24 cellular contexts compared by ENCODE assay signal in genomic region chr19:44663996-44664395, GRCh38. TPM values are rescaled to one million over a fixed set of nuclear protein-coding genes. Genes with fewer than 3 reads are reported as not detected.
DNase-seq lines count a peak whose midpoint lies in the region; ATAC-seq and TF ChIP-seq lines count a peak whose summit lies in the region.
"Had no signal": no experiment of that assay in that cellular context is flagged by ENCODE, and none has a peak within 500 bp of the region (broad histone marks: within the 10 kb centered on the region; RNA-seq: fewer than 3 reads in every experiment).

No MANE protein-coding gene starts in this region.

- peaks cover 25 to 46% of the 10 kb centered on the region in 2 experiments; a peak in 2 of 3 replicates for H3K36me3 ChIP-seq in HEK293 (ENCODE audit: control insufficient read depth in 2 of 2, insufficient read depth in 1 of 2, low read length in 2 of 2)
- H3K36me3 ChIP-seq in gastrocnemius medialis: peaks cover 0 to 47% of the 10 kb centered on the region in 2 donors

- no peak for TF ChIP-seq CTCF in 22Rv1 (IDR thresholded peaks at IDR 0.05)
- TF ChIP-seq CTCF in Calu3 (IDR thresholded peaks at IDR 0.05; ENCODE audit: unreplicated experiment): no peak
- TF ChIP-seq CTCF in HEK293 (tag by site-specific recombination; IDR thresholded peaks at IDR 0.05): no peak
- no peak for TF ChIP-seq CTCF in gastrocnemius medialis (IDR thresholded peaks at IDR 0.05 in 4 of 5, conservative IDR thresholded peaks at IDR 0.05 in 1 of 5)

- intact Hi-C loops in Calu3 (cut with micrococcal nuclease; ENCODE audit: unreplicated experiment): no loop called here
- intact Hi-C loops in gastrocnemius medialis (cut with DNase I; ENCODE audit: low total_unique reads): no loop called here
- intact Hi-C loops in activated CD4-positive, alpha-beta T cell treated with anti-CD3 and anti-CD28 coated beads for 36 hours (cut with DNase I, micrococcal nuclease): no loop called here

- H3K9me3 Mint-ChIP-seq in Calu3 (ENCODE audit: low read depth, unreplicated experiment): no peaks in the 10 kb centered on the region
- no peaks in the 10 kb centered on the region for H3K9me3 Mint-ChIP-seq in activated CD4-positive, alpha-beta T cell treated with anti-CD3 and anti-CD28 coated beads for 36 hours (ENCODE audit: low read depth)
- H3K9me3 Mint-ChIP-seq: CD4-positive, alpha-beta T cell; CD8-positive, alpha-beta T cell had no signal

- H3K4me3 ChIP-seq in HEK293 (ENCODE audit: low read depth, low read length): no peak overlapping the region
- H3K4me3 ChIP-seq in gastrocnemius medialis: no peak overlapping the region
- H3K4me3 ChIP-seq: BLaER1 treated with 17β-estradiol and CSF1 and Interleukin-3, amounts not matched to agents 10 nM and 100 nM; GM12878 had no signal

- H3K27me3 Mint-ChIP-seq in Calu3 (ENCODE audit: unreplicated experiment): no peaks in the 10 kb centered on the region
- H3K27me3 Mint-ChIP-seq in activated CD4-positive, alpha-beta T cell treated with anti-CD3 and anti-CD28 coated beads for 36 hours: no peaks in the 10 kb centered on the region
- H3K27me3 Mint-ChIP-seq: CD4-positive, alpha-beta T cell had no signal

- no peaks in the 10 kb centered on the region for H3K9me3 ChIP-seq in HEK293 (ENCODE audit: control insufficient read depth, insufficient read depth, low read depth, low read length)
- H3K9me3 ChIP-seq in gastrocnemius medialis: no peaks in the 10 kb centered on the region
- H3K9me3 ChIP-seq: BLaER1 treated with 17β-estradiol and CSF1 and Interleukin-3, amounts not matched to agents 10 nM and 100 nM; Caco-2 had no signal

- CTCF ChIA-PET in Calu3 (lab: Charles Lee) (interaction anchor here (0.8 to 1.1 kb wide), 2 partner anchors 9 to 13 kb away, joined by 3 to 4 read pairs; no protein-coding TSS in a partner anchor), HEK293 (lab: Yijun Ruan, JAX) (interaction anchor here (0.7 to 3.3 kb wide), 7 partner anchors 15 to 180 kb away, joined by 3 to 15 read pairs (median 5); no protein-coding TSS in a partner anchor)
- CTCF ChIA-PET in activated CD4-positive, alpha-beta T cell treated with anti-CD3 and anti-CD28 coated beads for 36 hours (lab: Charles Lee): interaction anchor here (0.9 to 1.7 kb wide), 5 partner anchors 9 to 129 kb away, joined by 3 to 6 read pairs (median 4); no protein-coding TSS in a partner anchor

- TF ChIP-seq POLR2A in gastrocnemius medialis (IDR thresholded peaks at IDR 0.05): no peak

- H3K4me1 ChIP-seq in HEK293 (ENCODE audit: control insufficient read depth, insufficient read depth, low read length) (no peaks in the 10 kb centered on the region), gastrocnemius medialis (no peaks in the 10 kb centered on the region)
- H3K4me1 ChIP-seq: BLaER1 treated with 17β-estradiol and CSF1 and Interleukin-3, amounts not matched to agents 10 nM and 100 nM; Caco-2 had no signal

- H3K4me1 Mint-ChIP-seq in Calu3 (ENCODE audit: low read depth, unreplicated experiment): peaks cover 8% of the 10 kb centered on the region
- no peaks in the 10 kb centered on the region for H3K4me1 Mint-ChIP-seq in activated CD4-positive, alpha-beta T cell treated with anti-CD3 and anti-CD28 coated beads for 36 hours
- H3K4me1 Mint-ChIP-seq: B cell had no signal

- BruUV-seq in Calu3 (replicated peaks; lab: Mats Ljungman, UMichigan): no TSS peak

- peak overlapping the region; percentile 45 for H3K27ac Mint-ChIP-seq in Calu3 (ENCODE audit: unreplicated experiment)
- no peak overlapping the region for H3K27ac Mint-ChIP-seq in activated CD4-positive, alpha-beta T cell treated with anti-CD3 and anti-CD28 coated beads for 36 hours
- H3K27ac Mint-ChIP-seq: B cell; CD4-positive, alpha-beta T cell; CD8-positive, alpha-beta T cell had no signal

- H3K36me3 Mint-ChIP-seq in Calu3 (ENCODE audit: insufficient read depth, unreplicated experiment): peaks cover 80% of the 10 kb centered on the region
- no peaks in the 10 kb centered on the region for H3K36me3 Mint-ChIP-seq in activated CD4-positive, alpha-beta T cell treated with anti-CD3 and anti-CD28 coated beads for 36 hours (ENCODE audit: low read depth)
- H3K36me3 Mint-ChIP-seq: CD8-positive, alpha-beta T cell had no signal

- no peak for ATAC-seq in gastrocnemius medialis
- ATAC-seq in activated CD4-positive, alpha-beta T cell treated with anti-CD3 and anti-CD28 coated beads for 36 hours: no peak
- ATAC-seq: CD8-positive, alpha-beta T cell; GM12878 had no signal

- in situ Hi-C loops in gastrocnemius medialis (cut with MboI; ENCODE audit: low sequenced_read_pairs in 4 of 4): no loop called here

- H3K27ac ChIP-seq in 22Rv1 (peak overlapping the region; percentile 84; the same call in 1 of the 2 replicates), HEK293 (ENCODE audit: extremely low read depth, low read depth, low read length) (no peak overlapping the region), gastrocnemius medialis (no peak overlapping the region)
- H3K27ac ChIP-seq: BLaER1 treated with 17β-estradiol and CSF1 and Interleukin-3, amounts not matched to agents 10 nM and 100 nM; C4-2B had no signal

- POLR2A ChIA-PET in HEK293 (lab: Yijun Ruan, JAX): no interaction called here
- POLR2A ChIA-PET in activated CD4-positive, alpha-beta T cell treated with anti-CD3 and anti-CD28 coated beads for 36 hours (lab: Charles Lee): interaction anchor here (0.6 kb wide), 1 partner anchor 16 kb away, joined by 3 read pairs; no protein-coding TSS in a partner anchor

- no peak overlapping the region for H3K4me3 Mint-ChIP-seq in Calu3 (ENCODE audit: low read depth, unreplicated experiment)
- H3K4me3 Mint-ChIP-seq in activated CD4-positive, alpha-beta T cell treated with anti-CD3 and anti-CD28 coated beads for 36 hours: no peak overlapping the region
- H3K4me3 Mint-ChIP-seq: B cell; CD4-positive, alpha-beta T cell; CD8-positive, alpha-beta T cell had no signal

- DNase-seq in Calu3 (no peak), gastrocnemius medialis (no peak), NCI-H82 (lab: John Stamatoyannopoulos, UW) (no peak)
- DNase-seq in activated CD4-positive, alpha-beta T cell treated with anti-CD3 and anti-CD28 coated beads for 36 hours: no peak
- DNase-seq: 8988T; AML-193; Caco-2; CD4-positive, alpha-beta T cell; CD8-positive, alpha-beta T cell; DMS 273 treated with DMSO at 0.1 percent for 48 hours; DMS153; DMS53; DMS79; DND-41; EL; GDM1 had no signal

- no peaks in the 10 kb centered on the region for H3K27me3 ChIP-seq in gastrocnemius medialis
- H3K27me3 ChIP-seq: BLaER1 treated with 17β-estradiol and CSF1 and Interleukin-3, amounts not matched to agents 10 nM and 100 nM had no signal

TF ChIP-seq in HEK293, 187 proteins besides CTCF, POLR2A, EP300 and RAD21 (continues in another document):
- 0 out of 2 replicates have a peak, but pooled peaks have one; percentile 14 for TF ChIP-seq ZNF266 (tag by site-specific recombination; IDR thresholded peaks at IDR 0.05; ENCODE audit: low read depth)
- no peak for TF ChIP-seq ZNF202 (tag by site-specific recombination; IDR thresholded peaks at IDR 0.05; ENCODE audit: borderline replicate concordance)
- no peak for TF ChIP-seq ZNF660 (tag by site-specific recombination; IDR thresholded peaks at IDR 0.05)
- TF ChIP-seq OSR2 (tag by site-specific recombination; IDR thresholded peaks at IDR 0.05): no peak
- no peak for TF ChIP-seq GLIS2 (tag by site-specific recombination; IDR thresholded peaks at IDR 0.05)
- TF ChIP-seq GFI1B (tag by site-specific recombination; IDR thresholded peaks at IDR 0.05): no peak
- no peak for TF ChIP-seq HOXA7 (CRISPR knock-in tag; IDR thresholded peaks at IDR 0.05; ENCODE audit: borderline replicate concordance)
- no peak for TF ChIP-seq ZFP41 (tag by site-specific recombination; IDR thresholded peaks at IDR 0.05; ENCODE audit: borderline replicate concordance)
- TF ChIP-seq ZFHX2 (tag by site-specific recombination; conservative IDR thresholded peaks at IDR 0.05): no peak
- TF ChIP-seq ZNF704 (tag by site-specific recombination; IDR thresholded peaks at IDR 0.05): no peak
- 0 out of 2 replicates have a peak, but pooled peaks have one; percentile 32 for TF ChIP-seq RBAK (tag by site-specific recombination; IDR thresholded peaks at IDR 0.05)
- TF ChIP-seq ZNF354C (tag by site-specific recombination; IDR thresholded peaks at IDR 0.05; ENCODE audit: borderline replicate concordance, low read depth): 0 out of 2 replicates have a peak, but pooled peaks have one; percentile 38
- TF ChIP-seq ZNF19 (tag by site-specific recombination; IDR thresholded peaks at IDR 0.05; ENCODE audit: low read depth): no peak
- TF ChIP-seq FEZF1 (tag by site-specific recombination; IDR thresholded peaks at IDR 0.05): no peak
- TF ChIP-seq ZXDB (tag by site-specific recombination; IDR thresholded peaks at IDR 0.05): no peak

RNA-seq across cellular contexts. Expression of gene CEACAM19, which starts 7.3 kb away (rescaled TPM):
- total RNA-seq in Calu3 (2022) (66.2 and 67.8 TPM in 2 replicates), gastrocnemius medialis (1 to 10 TPM; 2.0 to 8.5 (median 3.7) TPM)
- under 1 TPM; 0.56 to 0.73 TPM for total RNA-seq in activated CD4-positive, alpha-beta T cell treated with anti-CD3 and anti-CD28 coated beads for 36 hours
- total RNA-seq: B cell had no signal

RNA-seq across cellular contexts. Expression of gene PVR, which starts 20.3 kb away (rescaled TPM):
- 176 and 215 TPM in 2 replicates for total RNA-seq in Calu3 (2022)
- total RNA-seq in gastrocnemius medialis: 10 to 100 TPM; 27.3 to 60.2 (median 33.9) TPM
- 10 to 100 TPM; 10.9 to 11.3 TPM for total RNA-seq in activated CD4-positive, alpha-beta T cell treated with anti-CD3 and anti-CD28 coated beads for 36 hours

RNA-seq across cellular contexts. Expression of gene CEACAM16, which starts 35.0 kb away (rescaled TPM):
- total RNA-seq in Calu3 (2022): 0.38 TPM in 1 of 2 replicates, not detected in the other
- not detected for total RNA-seq in gastrocnemius medialis
- not detected for total RNA-seq in activated CD4-positive, alpha-beta T cell treated with anti-CD3 and anti-CD28 coated beads for 36 hours
- total RNA-seq: B cell; Caco-2; CD4-positive, alpha-beta T cell; CD8-positive, alpha-beta T cell; Daoy; G401; GM12878 had no signal

RNA-seq across cellular contexts. Expression of gene IGSF23, which starts 50.6 kb away (rescaled TPM):
- total RNA-seq in Calu3 (2022) (not detected in 2 replicates), gastrocnemius medialis (not detected)
- total RNA-seq in activated CD4-positive, alpha-beta T cell treated with anti-CD3 and anti-CD28 coated beads for 36 hours: not detected
- total RNA-seq: B cell; CD4-positive, alpha-beta T cell; CD8-positive, alpha-beta T cell; Daoy; G401; GM12878 had no signal
